1 cellular context compared by ENCODE assay signal in the genomic region with DNA sequence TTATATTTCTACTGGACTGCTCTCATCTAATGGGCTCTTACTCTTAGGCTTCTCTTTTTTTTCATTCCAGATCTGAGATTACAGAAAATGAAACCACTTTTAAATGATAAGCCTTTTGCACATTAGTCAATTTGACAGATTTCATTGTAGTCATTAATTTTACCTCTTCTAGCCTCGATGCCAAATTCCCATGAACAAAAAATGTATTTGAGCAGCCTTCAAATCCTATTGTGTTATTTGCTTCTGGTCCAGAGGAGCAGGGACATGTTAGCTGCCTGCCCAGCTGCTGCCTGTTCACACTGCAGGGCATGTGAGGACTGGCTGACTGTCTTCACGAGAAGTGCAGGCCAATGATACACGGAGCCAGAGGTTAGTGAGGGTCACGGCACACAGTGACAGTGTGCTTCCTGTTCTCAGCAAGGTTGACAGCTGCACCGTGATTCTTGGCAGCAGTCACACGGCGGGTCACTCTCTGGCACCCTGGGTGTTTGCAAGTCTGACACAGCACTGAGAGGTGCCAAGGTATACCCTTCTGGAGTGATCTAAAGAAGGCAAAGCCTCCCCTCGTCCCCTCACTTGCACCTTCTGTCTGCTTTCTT.
TF ChIP-seq lines count a peak whose summit lies in the region.

No MANE protein-coding gene starts in this region.

TF ChIP-seq in IMR-90, 13 proteins besides CTCF, POLR2A, EP300 and RAD21 (continued from another document):
- TF ChIP-seq MAFK (IDR thresholded peaks at IDR 0.05; ENCODE audit: low read depth, low read length) (no peak), SMC3 (IDR thresholded peaks at IDR 0.05; ENCODE audit: low read depth, low read length) (no peak)
